In genomic region chr7:147311332-147311731, GRCh38 we compare ENCODE assay signal across 1 cellular context.
TF ChIP-seq lines count a peak whose summit lies in the region.

No MANE protein-coding gene starts in this region.

TF ChIP-seq in H1, 55 proteins besides CTCF, POLR2A, EP300 and RAD21 (continued from another document):
- TF ChIP-seq ATF2 (IDR thresholded peaks at IDR 0.05; ENCODE audit: low read length): no peak
- TF ChIP-seq SP2 (IDR thresholded peaks at IDR 0.05; ENCODE audit: low read length): no peak
- TF ChIP-seq CHD2 (IDR thresholded peaks at IDR 0.05; ENCODE audit: low read length): no peak
- TF ChIP-seq TBP (IDR thresholded peaks at IDR 0.05; ENCODE audit: low read depth, low read length): no peak
- TF ChIP-seq TAF7 (optimal IDR thresholded peaks at IDR 0.05; ENCODE audit: borderline replicate concordance, low read depth, low read length): no peak
- no peak for TF ChIP-seq JUND (IDR thresholded peaks at IDR 0.05; ENCODE audit: low read length)
- no peak for TF ChIP-seq YY1 (IDR thresholded peaks at IDR 0.05; ENCODE audit: low read depth, low read length)
- no peak for TF ChIP-seq BRCA1 (IDR thresholded peaks at IDR 0.05; ENCODE audit: low read depth, low read length)
- TF ChIP-seq HDAC2 (IDR thresholded peaks at IDR 0.05; ENCODE audit: borderline replicate concordance in 1 of 2, low read depth in 2 of 2, low read length in 2 of 2): no peak
- no peak for TF ChIP-seq E2F6 (IDR thresholded peaks at IDR 0.05)
- TF ChIP-seq RXRA (IDR thresholded peaks at IDR 0.05; ENCODE audit: insufficient read depth, low read depth, low read length): no peak
- TF ChIP-seq NANOG (IDR thresholded peaks at IDR 0.05; ENCODE audit: insufficient read depth, low read depth, low read length, poor library complexity, severe bottlenecking): no peak
- TF ChIP-seq CHD1 (IDR thresholded peaks at IDR 0.05; ENCODE audit: low read depth, low read length): no peak
- TF ChIP-seq SP1 (IDR thresholded peaks at IDR 0.05; ENCODE audit: low read depth, low read length): no peak
- TF ChIP-seq POLR2AphosphoS5 (IDR thresholded peaks at IDR 0.05; ENCODE audit: low read depth, low read length): no peak
TF ChIP-seq in H1: peak in this region for 0.
